Comparison of ENCODE assay signal across 25 cellular contexts in the genomic region with DNA sequence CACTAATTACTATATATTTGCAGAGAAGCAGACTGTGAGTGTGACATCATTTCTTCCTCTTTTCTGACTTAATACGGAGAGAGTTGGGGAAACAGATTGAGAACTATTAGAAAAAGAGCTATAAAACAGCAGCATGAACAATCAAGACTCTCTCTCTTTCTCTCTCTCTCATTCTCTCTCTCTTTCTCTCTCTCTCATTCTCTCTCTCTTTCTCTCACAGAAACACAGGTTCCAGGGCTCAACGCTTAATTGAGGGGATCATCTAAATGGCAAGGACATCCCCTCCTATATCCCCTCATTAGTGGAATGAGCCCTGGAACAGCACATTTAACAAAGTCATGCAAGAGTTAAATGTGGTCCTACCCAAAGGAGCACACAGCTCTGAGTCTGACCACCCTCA.
DNase-seq lines count a peak whose midpoint lies in the region; ATAC-seq, FAIRE-seq and TF ChIP-seq lines count a peak whose summit lies in the region.
"Had no signal": no experiment of that assay in that cellular context is flagged by ENCODE, and none has a peak within 500 bp of the region (broad histone marks: within the 10 kb centered on the region; RNA-seq: fewer than 3 reads in every experiment).

No MANE protein-coding gene starts in this region.

- H3K9me3 Mint-ChIP-seq in stimulated activated memory B cell treated with anti-CD40 and anti-IgM and Interleukin-4, amounts not matched to agents 10 μg/mL and 1 μg/mL and 100 μg/mL, for 72 hours, result peaks cover 3% of the 10 kb centered on the region

- H3K9ac ChIP-seq in Karpas-422 (ENCODE audit: low read length) (no peak overlapping the region; the same call in 1 of the 2 replicates), keratinocyte (ENCODE audit: control insufficient read depth, extremely low read depth, insufficient read depth, low read length) (no peak overlapping the region)
- H3K9ac ChIP-seq: BLaER1, GM23248 had no signal

- H3K27me3 Mint-ChIP-seq in stimulated activated memory B cell treated with anti-CD40 and anti-IgM and Interleukin-4, amounts not matched to agents 10 μg/mL and 1 μg/mL and 100 μg/mL, for 72 hours, result no peaks in the 10 kb centered on the region
- H3K27me3 Mint-ChIP-seq: B cell had no signal

- H2AFZ ChIP-seq in Karpas-422 (ENCODE audit: low read length), result peak overlapping the region; percentile 4; the same call in 1 of the 2 replicates
- no peak overlapping the region for H2AFZ ChIP-seq in keratinocyte (ENCODE audit: control insufficient read depth, low read length)
- H2AFZ ChIP-seq: GM23248 had no signal

- no peak overlapping the region for H3K4me3 Mint-ChIP-seq in stimulated activated memory B cell treated with anti-CD40 and anti-IgM and Interleukin-4, amounts not matched to agents 10 μg/mL and 1 μg/mL and 100 μg/mL, for 72 hours
- H3K4me3 Mint-ChIP-seq: CD4-positive, alpha-beta T cell; CD8-positive, alpha-beta memory T cell had no signal

- H3K4me1 ChIP-seq in Karpas-422 (ENCODE audit: low read length) (peaks cover 71% of the 10 kb centered on the region), keratinocyte (ENCODE audit: control insufficient read depth, extremely low read depth, insufficient read depth, low read length) (peaks cover 21% of the 10 kb centered on the region)

- no peak for TF ChIP-seq CTCF in keratinocyte (optimal IDR thresholded peaks at IDR 0.05 in 1 of 3, IDR thresholded peaks at IDR 0.05 in 1 of 3, conservative IDR thresholded peaks at IDR 0.05 in 1 of 3; ENCODE audit: extremely low read depth in 1 of 3, insufficient read depth in 2 of 3, low read length in 3 of 3)

- DNase-seq in NOMO-1 treated with DMSO at 0.1 percent for 48 hours (lab: John Stamatoyannopoulos, UW; ENCODE audit: unreplicated experiment), result peak; percentile 34
- no peak for DNase-seq in NOMO-1 treated with dmso at 0.1 percent for 144 hours (lab: John Stamatoyannopoulos, UW; ENCODE audit: unreplicated experiment)
- peak; percentile 54 for DNase-seq in Karpas-422
- DNase-seq in keratinocyte (ENCODE audit: low read depth, low spot score), result no peak
- DNase-seq in urothelium cell line (ENCODE audit: low spot score), result no peak
- no peak for DNase-seq in NCI-H1105 (lab: John Stamatoyannopoulos, UW)
- DNase-seq in EL, result no peak
- DNase-seq: CD4-positive, alpha-beta T cell; CD8-positive, alpha-beta memory T cell; DMS 273 treated with DMSO at 0.1 percent for 48 hours; DMS79; GF-D8; GM23248; H7; HCEC 1CT had no signal

- H3K27me3 ChIP-seq in Karpas-422 (ENCODE audit: low read length), result no peaks in the 10 kb centered on the region
- H3K27me3 ChIP-seq in keratinocyte (ENCODE audit: control insufficient read depth, extremely low read depth, insufficient read depth, low read length), result no peaks in the 10 kb centered on the region
- H3K27me3 ChIP-seq: BLaER1 had no signal

- H3K36me3 Mint-ChIP-seq in stimulated activated memory B cell treated with anti-CD40 and anti-IgM and Interleukin-4, amounts not matched to agents 10 μg/mL and 1 μg/mL and 100 μg/mL, for 72 hours, result no peaks in the 10 kb centered on the region
- H3K36me3 Mint-ChIP-seq: CD8-positive, alpha-beta memory T cell had no signal

- no peaks in the 10 kb centered on the region for H3K79me2 ChIP-seq in Karpas-422 (ENCODE audit: low read length)
- no peaks in the 10 kb centered on the region for H3K79me2 ChIP-seq in keratinocyte (ENCODE audit: control insufficient read depth, insufficient read depth, low read length)

- no peak overlapping the region for H3K27ac Mint-ChIP-seq in stimulated activated memory B cell treated with anti-CD40 and anti-IgM and Interleukin-4, amounts not matched to agents 10 μg/mL and 1 μg/mL and 100 μg/mL, for 72 hours
- H3K27ac Mint-ChIP-seq: B cell; CD4-positive, alpha-beta T cell; CD8-positive, alpha-beta memory T cell had no signal

- H3K9me3 ChIP-seq in Karpas-422 (ENCODE audit: low read length), result no peaks in the 10 kb centered on the region
- H3K9me3 ChIP-seq in keratinocyte (ENCODE audit: control insufficient read depth, low read depth, low read length), result no peaks in the 10 kb centered on the region

- H3K36me3 ChIP-seq in Karpas-422 (ENCODE audit: insufficient read depth, low read length), result no peaks in the 10 kb centered on the region; the same call in 1 of the 2 replicates
- H3K36me3 ChIP-seq in keratinocyte (ENCODE audit: control insufficient read depth in 2 of 2, extremely low read depth in 1 of 2, insufficient read depth in 2 of 2, low read length in 2 of 2), result no peaks in the 10 kb centered on the region
- H3K36me3 ChIP-seq: BLaER1 had no signal

- FAIRE-seq in keratinocyte (lab: Jason Lieb, UNC) (no peak), urothelium cell line (lab: Jason Lieb, UNC) (peak; percentile 40)
- FAIRE-seq: A204.1, D721Med, GM12892, GM19239, H1 had no signal

- H4K20me1 ChIP-seq in Karpas-422 (ENCODE audit: insufficient read depth, low read depth, low read length) (no peaks in the 10 kb centered on the region), keratinocyte (ENCODE audit: control insufficient read depth, extremely low read depth, insufficient read depth, low read length) (no peaks in the 10 kb centered on the region)
- H4K20me1 ChIP-seq: BLaER1 had no signal

- ATAC-seq in stimulated activated memory B cell treated with anti-CD40 and anti-IgM and Interleukin-4, amounts not matched to agents 10 μg/mL and 1 μg/mL and 100 μg/mL, for 72 hours, result no peak

- peak overlapping the region; percentile 64 for H3K4me2 ChIP-seq in Karpas-422 (ENCODE audit: low read depth, low read length, poor library complexity, severe bottlenecking)
- peak overlapping the region; percentile 4 for H3K4me2 ChIP-seq in keratinocyte (ENCODE audit: control insufficient read depth, extremely low read depth, insufficient read depth, low read depth, low read length)

- H3K4me3 ChIP-seq in Karpas-422 (ENCODE audit: low read length), result no peak overlapping the region
- no peak overlapping the region for H3K4me3 ChIP-seq in keratinocyte (ENCODE audit: control insufficient read depth in 2 of 3, extremely low read depth in 1 of 3, insufficient read depth in 2 of 3, low read depth in 1 of 3, low read length in 3 of 3)
- H3K4me3 ChIP-seq: BLaER1, GM23248 had no signal

- no peaks in the 10 kb centered on the region for H3K9me2 ChIP-seq in Karpas-422 (replicated peaks; ENCODE audit: insufficient read depth, low read length)

- H3K4me1 Mint-ChIP-seq in stimulated activated memory B cell treated with anti-CD40 and anti-IgM and Interleukin-4, amounts not matched to agents 10 μg/mL and 1 μg/mL and 100 μg/mL, for 72 hours, result peaks cover 32% of the 10 kb centered on the region
- H3K4me1 Mint-ChIP-seq: CD8-positive, alpha-beta memory T cell had no signal

- H3K27ac ChIP-seq in Karpas-422 (ENCODE audit: low read length) (peak overlapping the region; percentile 94), keratinocyte (ENCODE audit: control insufficient read depth, insufficient read depth, low read length) (no peak overlapping the region)
- H3K27ac ChIP-seq: 22Rv1, BLaER1, C4-2B, GM23248 had no signal

- dilution Hi-C loops in keratinocyte (cut with MboI; ENCODE audit: extremely low pct_ligation_motif_present, low sequenced_read_pairs), result no loop called here

- H3K9me1 ChIP-seq in keratinocyte (ENCODE audit: control insufficient read depth, extremely low read depth, insufficient read depth, low read length), result no peaks in the 10 kb centered on the region

Comparison
In these comparisons a context has a peak if more than half of its experiments do, and no peak if none do; other contexts are left out.
1. DNase-seq: peak in NOMO-1 treated with DMSO at 0.1 percent for 48 hours (single experiment) and Karpas-422 (single experiment); none in NOMO-1 treated with dmso at 0.1 percent for 144 hours (single experiment), keratinocyte (single experiment), urothelium cell line (single experiment), NCI-H1105 (single experiment) and EL (single experiment).